8 cellular contexts compared by ENCODE assay signal in the genomic region with DNA sequence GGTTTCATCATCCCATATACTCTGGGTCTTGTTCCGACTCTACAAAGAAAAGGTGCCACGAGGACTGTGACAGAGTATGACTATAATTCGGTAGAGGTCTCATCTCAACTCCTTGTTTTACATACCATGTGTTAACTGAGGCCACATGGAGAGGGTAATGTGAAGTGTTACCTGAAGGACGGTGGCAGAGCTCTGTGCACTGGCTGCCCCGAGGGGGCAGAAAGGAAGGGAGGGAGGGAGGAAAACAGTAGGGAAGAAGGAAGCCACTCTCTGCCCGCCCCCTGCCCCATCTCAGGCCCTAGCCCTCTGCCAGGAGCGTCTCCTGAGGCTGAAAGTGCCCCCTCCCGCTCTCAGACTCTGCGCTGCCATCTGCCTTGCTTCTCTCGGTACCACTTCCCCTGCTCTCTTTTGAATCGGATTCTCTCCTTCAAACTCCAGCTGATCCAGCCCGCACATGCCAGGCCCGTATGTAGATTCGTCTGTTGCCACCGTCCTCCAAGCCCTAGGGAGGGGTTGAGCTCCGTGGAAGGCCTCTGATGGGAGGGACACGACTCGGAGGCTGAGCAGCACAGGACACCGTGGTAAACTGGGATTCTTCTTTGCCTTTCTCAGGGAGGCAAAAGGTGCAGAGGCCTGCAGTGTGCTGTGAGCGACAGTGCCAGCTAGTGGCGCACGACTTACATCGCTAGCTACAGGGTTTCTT.
DNase-seq lines count a peak whose midpoint lies in the region; ATAC-seq, FAIRE-seq and TF ChIP-seq lines count a peak whose summit lies in the region.

No MANE protein-coding gene starts in this region.

- no peaks in the 10 kb centered on the region for H3K79me2 ChIP-seq in GM12878 (ENCODE audit: control insufficient read depth, insufficient read depth, low read length)

- no peaks in the 10 kb centered on the region; the same call in 2 of the 3 replicates for H3K9me3 ChIP-seq in GM12878 (replicated peaks; ENCODE audit: control insufficient read depth, insufficient read depth, low read length)
- H3K9me3 ChIP-seq in iPS-15b (ENCODE audit: control insufficient read depth, insufficient read depth, low read length) = no peaks in the 10 kb centered on the region
- H3K9me3 ChIP-seq in skeletal muscle tissue (ENCODE audit: control insufficient read depth in 3 of 3, low read length in 3 of 3) = no peaks in the 10 kb centered on the region

- H3K9ac ChIP-seq in GM12878 (ENCODE audit: control insufficient read depth, insufficient read depth, low read length) (no peak overlapping the region), iPS-15b (ENCODE audit: low read depth, low read length) (peak overlapping the region; percentile 50), skeletal muscle tissue (ENCODE audit: low read depth in 1 of 3, low read length in 3 of 3) (peak overlapping the region; percentile 46 to 68 (median 62))

- CTCF ChIA-PET in GM12878 (lab: Yijun Ruan, JAX) = interaction anchor here (0.5 to 1.7 kb wide), 7 partner anchors 87 to 425 kb away, joined by 3 read pairs; no protein-coding TSS in a partner anchor

- in situ Hi-C loops in GM12878 (cut with MboI) = loop anchor here (10.0 to 25.0 kb wide), 5 partner anchors 239 to 846 kb away; no protein-coding TSS in a partner anchor

- H3K4me3 ChIP-seq in GM12875 (ENCODE audit: low read depth, low read length) (no peak overlapping the region), GM12878 (no peak overlapping the region), iPS-15b (ENCODE audit: low read depth, low read length) (peak overlapping the region; percentile 42), skeletal muscle tissue (ENCODE audit: low read length in 3 of 3) (peak overlapping the region; percentile 58 to 64 (median 63))
- peak overlapping the region; percentile 22 for H3K4me3 ChIP-seq in Jurkat, Clone E6-1 (ENCODE audit: low read length)

- H3K36me3 ChIP-seq in GM12878 (ENCODE audit: control insufficient read depth in 2 of 2, insufficient read depth in 2 of 2, low read length in 1 of 2) (no peaks in the 10 kb centered on the region), iPS-15b (ENCODE audit: control insufficient read depth, insufficient read depth, low read length) (no peaks in the 10 kb centered on the region), skeletal muscle tissue (ENCODE audit: control insufficient read depth in 3 of 3, insufficient read depth in 3 of 3, low read length in 3 of 3) (no peaks in the 10 kb centered on the region)

- H2AFZ ChIP-seq in GM12878 (ENCODE audit: control insufficient read depth, low read depth, low read length) = no peak overlapping the region

- no peaks in the 10 kb centered on the region for H4K20me1 ChIP-seq in GM12878 (ENCODE audit: control insufficient read depth, insufficient read depth)

- peak; percentile 47 for TF ChIP-seq RAD21 in GM12878 (IDR thresholded peaks at IDR 0.05; ENCODE audit: insufficient read depth, low read depth, low read length)

- no peak for TF ChIP-seq POLR2A in GM12878 (IDR thresholded peaks at IDR 0.05; ENCODE audit: low read depth, low read length)

- H3K27ac ChIP-seq in GM12878 (ENCODE audit: control insufficient read depth, insufficient read depth) (no peak overlapping the region), skeletal muscle tissue (ENCODE audit: low read depth, low read length) (no peak overlapping the region)

- H3K27me3 ChIP-seq in GM12878 (replicated peaks in 1 of 2; ENCODE audit: control insufficient read depth in 2 of 2, insufficient read depth in 2 of 2, low read length in 1 of 2) = no peaks in the 10 kb centered on the region
- peaks cover 6% of the 10 kb centered on the region for H3K27me3 ChIP-seq in iPS-15b (ENCODE audit: control insufficient read depth, insufficient read depth, low read length)
- H3K27me3 ChIP-seq in skeletal muscle tissue (ENCODE audit: control insufficient read depth in 3 of 3, insufficient read depth in 3 of 3, low read length in 3 of 3) = peaks cover 0 to 5% (median 0%) of the 10 kb centered on the region in 3 donors

- H3K4me1 ChIP-seq in GM12878 (ENCODE audit: control insufficient read depth, insufficient read depth, low read length) (no peaks in the 10 kb centered on the region), iPS-15b (ENCODE audit: control insufficient read depth, insufficient read depth, low read length) (peaks cover 6% of the 10 kb centered on the region), skeletal muscle tissue (ENCODE audit: control insufficient read depth in 3 of 3, insufficient read depth in 3 of 3, low read length in 3 of 3) (peaks cover 4 to 6% (median 4%) of the 10 kb centered on the region in 3 donors)

- TF ChIP-seq CTCF in GM12875 (IDR thresholded peaks at IDR 0.05; ENCODE audit: borderline replicate concordance, insufficient read depth, low read depth, low read length) (peak; percentile 53; the same call in 1 of the 2 replicates), GM12878 (IDR thresholded peaks at IDR 0.05 in 2 of 3, conservative IDR thresholded peaks at IDR 0.05 in 1 of 3; ENCODE audit: control insufficient read depth in 2 of 3, extremely low read depth in 1 of 3, insufficient read depth in 1 of 3, low read depth in 3 of 3, low read length in 3 of 3) (peak; percentile 54 to 66 (median 65))

- POLR2A ChIA-PET in GM12878 (lab: Charles Lee) = no interaction called here

- no peak overlapping the region for H3K4me2 ChIP-seq in GM12878 (ENCODE audit: control insufficient read depth, insufficient read depth)

- no peak for TF ChIP-seq EP300 in GM12878 (IDR thresholded peaks at IDR 0.05; ENCODE audit: borderline replicate concordance in 1 of 2, control insufficient read depth in 1 of 2, low read depth in 2 of 2, low read length in 2 of 2)

- BruUV-seq in GM12878 (replicated peaks; lab: Mats Ljungman, UMichigan) = no TSS peak

- DNase-seq in Jurkat, Clone E6-1 (ENCODE audit: low read depth, low spot score) = peak; percentile 64
- DNase-seq in T-helper 9 cell (peak; percentile 49), GM12878 (ENCODE audit: low read depth, low spot score) (peak; percentile 5), dermis blood vessel endothelial cell (no peak), Kasumi-1 (lab: John Stamatoyannopoulos, UW) (no peak)

- RAD21 ChIA-PET in GM12878 (lab: Charles Lee; ENCODE audit: unreplicated experiment) = interaction anchor here (0.6 to 1.3 kb wide), 5 partner anchors 190 to 571 kb away, joined by 3 to 5 read pairs (median 3); no protein-coding TSS in a partner anchor

- ATAC-seq in GM12878 = peak; percentile 96

- intact Hi-C loops in GM12878 (cut with micrococcal nuclease; ENCODE audit: unreplicated experiment) = loop anchor here (2.0 to 5.0 kb wide), 3 partner anchors 81 to 241 kb away; no protein-coding TSS in a partner anchor

- 11% methylated on average over 19 of the region's 23 CpGs for WGBS in GM12878 (ENCODE audit: insufficient coverage, insufficient replicate concordance, low lambda C conversion rate, missing lambda C conversion rate)

- FAIRE-seq in GM12878 (lab: Jason Lieb, UNC) = no peak

- SMC1A ChIA-PET in GM12878 (lab: Charles Lee; ENCODE audit: uncharacterized antibody, unreplicated experiment) = interaction anchor here (0.6 kb wide), 1 partner anchor 74 kb away, joined by 3 read pairs; no protein-coding TSS in a partner anchor

TF ChIP-seq in GM12878, 131 proteins besides CTCF, POLR2A, EP300 and RAD21:
- TF ChIP-seq SMC3 (IDR thresholded peaks at IDR 0.05; ENCODE audit: borderline replicate concordance, low read length) = peak; percentile 60
- no peak for TF ChIP-seq SRF (IDR thresholded peaks at IDR 0.05; ENCODE audit: low read depth in 2 of 2, low read length in 2 of 2)
- peak; percentile 84; the same call in 1 of the 2 replicates for TF ChIP-seq ZNF384 (IDR thresholded peaks at IDR 0.05; ENCODE audit: borderline replicate concordance, low read depth, low read length)

Comparison
In these comparisons a context has a peak if more than half of its experiments do, and no peak if none do; other contexts are left out.
1. H3K4me3 ChIP-seq: peak in Jurkat, Clone E6-1 (single experiment), iPS-15b (single experiment) and skeletal muscle tissue (3 of 3); none in GM12875 (single experiment) and GM12878 (single experiment).
2. DNase-seq: peak in Jurkat, Clone E6-1 (single experiment), T-helper 9 cell (single experiment) and GM12878 (single experiment); none in dermis blood vessel endothelial cell (single experiment) and Kasumi-1 (0 of 2).